7 cellular contexts compared by ENCODE assay signal in genomic region chr14:99684356-99684952, GRCh38. TPM values are rescaled to one million over a fixed set of nuclear protein-coding genes. Genes with fewer than 3 reads are reported as not detected.
DNase-seq lines count a peak whose midpoint lies in the region; ATAC-seq and TF ChIP-seq lines count a peak whose summit lies in the region.

No MANE protein-coding gene starts in this region.

- H3K9ac ChIP-seq in SK-N-MC (ENCODE audit: insufficient read length) = no peak overlapping the region

- TF ChIP-seq EP300 in transverse colon (IDR thresholded peaks at IDR 0.05; ENCODE audit: low read depth) = no peak

- H3K4me3 ChIP-seq in SK-N-MC = peak overlapping the region; percentile 82
- H3K4me3 ChIP-seq in left lung = peak overlapping the region; percentile 47 to 71
- H3K4me3 ChIP-seq in transverse colon = peak overlapping the region; percentile 52 to 83 (median 70)

- H3K27me3 ChIP-seq in left lung = peaks cover 0 to 40% of the 10 kb centered on the region in 2 donors
- H3K27me3 ChIP-seq in transverse colon = peaks cover 29% of the 10 kb centered on the region

- WGBS in transverse colon (ENCODE audit: low coverage in 1 of 2), 2 donors = 5 to 33% methylated on average over 1 to 49 of the region's 51 CpGs

- H3K9me3 ChIP-seq in SK-N-MC (ENCODE audit: low read depth, low read length) = no peaks in the 10 kb centered on the region
- H3K9me3 ChIP-seq in left lung = no peaks in the 10 kb centered on the region
- H3K9me3 ChIP-seq in transverse colon = no peaks in the 10 kb centered on the region

- peak; percentile 31 for ATAC-seq in GM18861 (IDR thresholded peaks at IDR 0.05; ENCODE audit: unreplicated experiment)
- peak; percentile 20 for ATAC-seq in HG02571 (IDR thresholded peaks at IDR 0.05; ENCODE audit: unreplicated experiment)
- ATAC-seq in left lung = peak; percentile 2

- no peak for DNase-seq in SK-N-MC (ENCODE audit: low read depth, low spot score)
- DNase-seq in left lung = no peak
- DNase-seq in transverse colon = no peak
- no peak for DNase-seq in NCI-H2081 treated with DMSO at 0.1 percent for 48 hours (lab: John Stamatoyannopoulos, UW)
- DNase-seq in COLO668 (lab: John Stamatoyannopoulos, UW; ENCODE audit: unreplicated experiment) = no peak

- TF ChIP-seq CTCF in left lung (IDR thresholded peaks at IDR 0.05) = no peak
- TF ChIP-seq CTCF in transverse colon (IDR thresholded peaks at IDR 0.05) = no peak

- in situ Hi-C loops in transverse colon (cut with MboI; ENCODE audit: low pct_ligation_motif_present in 1 of 4, low pct_unique_long_range_greater_than_20kb in 1 of 4, low sequenced_read_pairs in 3 of 4) = no loop called here

- intact Hi-C loops in left lung (cut with DNase I) = no loop called here
- intact Hi-C loops in transverse colon (cut with DNase I; ENCODE audit: low total_unique reads) = loop anchor here (5.0 kb wide), 2 partner anchors 203 to 218 kb away; no protein-coding TSS in a partner anchor

- H3K4me1 ChIP-seq in left lung (peaks cover 7 to 21% of the 10 kb centered on the region in 2 donors), transverse colon (peaks cover 12 to 16% (median 15%) of the 10 kb centered on the region in 4 donors)

- H3K36me3 ChIP-seq in SK-N-MC (ENCODE audit: insufficient read depth, low read length) (no peaks in the 10 kb centered on the region), left lung (no peaks in the 10 kb centered on the region), transverse colon (no peaks in the 10 kb centered on the region)

- H3K27ac ChIP-seq in SK-N-MC = no peak overlapping the region
- H3K27ac ChIP-seq in left lung = no peak overlapping the region
- H3K27ac ChIP-seq in transverse colon = peak overlapping the region; percentile 57 to 74 (median 70)

- TF ChIP-seq POLR2A in transverse colon (IDR thresholded peaks at IDR 0.05) = no peak

RNA-seq across cellular contexts. Expression of gene CYP46A1, which starts 0.4 kb away (rescaled TPM):
- total RNA-seq in left lung (1 to 10 TPM; 1.2 to 1.5 TPM), transverse colon (under 1 TPM; 0.27 to 0.75 (median 0.52) TPM)

RNA-seq across cellular contexts. Expression of gene HHIPL1, which starts 39.5 kb away (rescaled TPM):
- total RNA-seq in left lung = 1 to 10 TPM; 2.5 to 2.9 TPM
- total RNA-seq in transverse colon = 10 to 100 TPM in 1 of 4 donors, under 1 TPM in 3; 0.40 to 31.0 (median 0.87) TPM

Comparison
In these comparisons a context has a peak if more than half of its experiments do, and no peak if none do; other contexts are left out.
1. H3K27ac ChIP-seq: peak in transverse colon (4 of 4); none in SK-N-MC (single experiment) and left lung (0 of 2).
2. Peak in every context shown above with its lines, with median percentiles within 50 percentile points of each other: ATAC-seq and H3K4me3 ChIP-seq.